In the genomic region with DNA sequence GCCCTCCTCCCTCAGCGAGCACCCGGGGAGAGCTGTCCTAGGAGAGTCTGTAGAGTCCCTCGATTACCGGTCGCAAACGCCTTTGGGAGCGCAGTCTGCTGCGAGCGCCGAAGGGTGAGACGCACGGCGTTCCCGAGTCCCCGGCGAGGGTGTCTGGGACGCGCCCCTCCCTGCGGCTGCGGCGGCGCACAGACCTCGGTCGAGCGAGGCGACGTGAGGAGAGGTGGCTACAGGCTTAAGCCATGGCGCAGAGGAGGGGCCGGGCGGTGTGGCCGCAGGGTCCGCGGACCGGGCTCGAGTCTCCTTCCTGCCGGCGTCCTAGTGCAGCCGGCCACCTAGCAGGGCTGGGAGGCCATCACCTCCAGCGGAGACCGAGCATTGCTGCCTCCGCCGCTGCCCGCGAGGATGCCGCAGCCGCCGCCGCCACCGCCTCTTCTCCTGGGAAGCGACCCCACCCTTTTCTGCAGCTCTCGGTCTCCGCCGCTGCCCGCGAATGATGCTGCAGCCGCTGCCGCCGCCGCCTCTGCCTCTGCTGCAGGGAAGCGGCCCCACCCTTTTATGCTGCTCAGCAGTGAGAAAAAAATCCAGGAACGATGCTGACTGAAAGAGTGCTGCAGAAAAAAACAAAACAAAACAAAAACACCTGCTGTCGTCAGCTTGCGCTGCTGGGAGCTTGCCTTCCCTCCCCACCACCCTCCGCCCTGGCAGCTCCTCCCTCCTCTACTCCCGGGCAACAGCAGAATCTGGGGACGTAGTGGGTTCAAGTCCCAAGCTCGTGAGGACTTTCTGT, we compare ENCODE assay signal across 8 cellular contexts. TPM values are rescaled to one million over a fixed set of nuclear protein-coding genes. Genes with fewer than 3 reads are reported as not detected.
DNase-seq lines count a peak whose midpoint lies in the region; ATAC-seq, FAIRE-seq and TF ChIP-seq lines count a peak whose summit lies in the region.

A gene (minus strand): TSS at position 531 of the 790 bp plus-strand sequence. CDS start 669 bp downstream, outside the sequence.

- H3K36me3 ChIP-seq in KMS-11 (ENCODE audit: insufficient read depth) (no peaks in the 10 kb centered on the region), uterus (no peaks in the 10 kb centered on the region)

- no peaks in the 10 kb centered on the region for H3K9me3 Mint-ChIP-seq in activated CD4-positive, alpha-beta memory T cell treated with anti-CD3 and anti-CD28 coated beads for 36 hours
- H3K9me3 Mint-ChIP-seq in natural killer cell treated with Interleukin-12 subunit alpha and Interleukin-12 subunit beta and Interleukin-15 and Interleukin-18, amount 100 ng/mL, for 72 hours, result no peaks in the 10 kb centered on the region

- CTCF ChIA-PET in activated CD4-positive, alpha-beta memory T cell treated with anti-CD3 and anti-CD28 coated beads for 36 hours (lab: Charles Lee), result no interaction called here

- intact Hi-C loops in activated CD4-positive, alpha-beta memory T cell treated with anti-CD3 and anti-CD28 coated beads for 36 hours (cut with micrococcal nuclease), result loop anchor here (2.0 kb wide), 1 partner anchor 14 kb away; no protein-coding TSS in a partner anchor
- intact Hi-C loops in uterus (cut with DNase I; ENCODE audit: low total_unique reads), result no loop called here

- H3K27me3 ChIP-seq in KMS-11 (ENCODE audit: insufficient read depth, low read depth) (peaks cover 7% of the 10 kb centered on the region; the same call in 1 of the 2 replicates), uterus (no peaks in the 10 kb centered on the region)

- peak within 1 kb of the TSS; percentile 76 for H3K4me3 Mint-ChIP-seq in activated CD4-positive, alpha-beta memory T cell treated with anti-CD3 and anti-CD28 coated beads for 36 hours
- H3K4me3 Mint-ChIP-seq in natural killer cell treated with Interleukin-12 subunit alpha and Interleukin-12 subunit beta and Interleukin-15 and Interleukin-18, amount 100 ng/mL, for 72 hours, result peak within 1 kb of the TSS; percentile 89

- H3K9me3 ChIP-seq in uterus, result no peaks in the 10 kb centered on the region

- H3K4me3 ChIP-seq in KMS-11 (IDR thresholded peaks at IDR 0.05; ENCODE audit: insufficient read depth, low read depth, low read length), result no peak within 1 kb of the TSS
- peak within 1 kb of the TSS; percentile 28 for H3K4me3 ChIP-seq in fibroblast of pulmonary artery (replicated peaks; ENCODE audit: low read depth, low read length)
- peak within 1 kb of the TSS; percentile 35 to 46 for H3K4me3 ChIP-seq in uterus

- peaks cover 64% of the 10 kb centered on the region for H3K27me3 Mint-ChIP-seq in activated CD4-positive, alpha-beta memory T cell treated with anti-CD3 and anti-CD28 coated beads for 36 hours
- peaks cover 48 to 70% of the 10 kb centered on the region in 2 donors for H3K27me3 Mint-ChIP-seq in natural killer cell treated with Interleukin-12 subunit alpha and Interleukin-12 subunit beta and Interleukin-15 and Interleukin-18, amount 100 ng/mL, for 72 hours

- no peak within 1 kb of the TSS for H3K9ac ChIP-seq in KMS-11

- H3K4me1 ChIP-seq in KMS-11 (ENCODE audit: low read depth, poor library complexity, severe bottlenecking), result no peaks in the 10 kb centered on the region
- peaks cover 0 to 5% of the 10 kb centered on the region in 2 donors for H3K4me1 ChIP-seq in uterus

- no peaks in the 10 kb centered on the region for H4K20me1 ChIP-seq in KMS-11 (ENCODE audit: insufficient read depth)

- H3K79me2 ChIP-seq in KMS-11 (ENCODE audit: insufficient read depth, low read depth), result no peaks in the 10 kb centered on the region

- H2AFZ ChIP-seq in KMS-11 (ENCODE audit: low read depth), result peak within 1 kb of the TSS; percentile 21; the same call in 1 of the 2 replicates

- peaks cover 19% of the 10 kb centered on the region for H3K4me1 Mint-ChIP-seq in activated CD4-positive, alpha-beta memory T cell treated with anti-CD3 and anti-CD28 coated beads for 36 hours (ENCODE audit: low read depth)
- peaks cover 11 to 14% of the 10 kb centered on the region in 2 donors for H3K4me1 Mint-ChIP-seq in natural killer cell treated with Interleukin-12 subunit alpha and Interleukin-12 subunit beta and Interleukin-15 and Interleukin-18, amount 100 ng/mL, for 72 hours (ENCODE audit: low read depth in 2 of 2)

- no peak for FAIRE-seq in D721Med (lab: Jason Lieb, UNC)

- peak; percentile 45 for DNase-seq in D721Med (ENCODE audit: insufficient read length, low spot score)
- peak; percentile 46 for DNase-seq in activated CD4-positive, alpha-beta memory T cell treated with anti-CD3 and anti-CD28 coated beads for 36 hours
- DNase-seq in fibroblast of pulmonary artery (ENCODE audit: low read depth), result no peak
- DNase-seq in natural killer cell treated with Interleukin-12 subunit alpha and Interleukin-12 subunit beta and Interleukin-15 and Interleukin-18, amount 100 ng/mL, for 72 hours (ENCODE audit: low spot score), result no peak
- DNase-seq in uterus, result peak in 1 of 2 donors; percentile 21

- H3K27ac ChIP-seq in KMS-11 (no peak within 1 kb of the TSS), uterus (peak within 1 kb of the TSS; percentile 47 to 77)

- H3K36me3 Mint-ChIP-seq in activated CD4-positive, alpha-beta memory T cell treated with anti-CD3 and anti-CD28 coated beads for 36 hours, result no peaks in the 10 kb centered on the region
- peaks cover 10% of the 10 kb centered on the region for H3K36me3 Mint-ChIP-seq in natural killer cell treated with Interleukin-12 subunit alpha and Interleukin-12 subunit beta and Interleukin-15 and Interleukin-18, amount 100 ng/mL, for 72 hours

- no peak for TF ChIP-seq POLR2A in uterus (IDR thresholded peaks at IDR 0.05)

- no peak for TF ChIP-seq CTCF in D721Med (IDR thresholded peaks at IDR 0.05; ENCODE audit: insufficient read depth, missing control alignments)
- TF ChIP-seq CTCF in KMS-11 (conservative IDR thresholded peaks at IDR 0.05; ENCODE audit: low read depth, low read length), result no peak
- no peak for TF ChIP-seq CTCF in fibroblast of pulmonary artery (IDR thresholded peaks at IDR 0.05; ENCODE audit: low read length, missing control alignments)
- TF ChIP-seq CTCF in uterus (IDR thresholded peaks at IDR 0.05), result no peak

- ATAC-seq in natural killer cell treated with Interleukin-12 subunit alpha and Interleukin-12 subunit beta and Interleukin-15 and Interleukin-18, amount 100 ng/mL, for 72 hours, result peak; percentile 48 to 55
- ATAC-seq in HG02884 (IDR thresholded peaks at IDR 0.05; ENCODE audit: unreplicated experiment), result no peak
- ATAC-seq in HG02798 (IDR thresholded peaks at IDR 0.05; ENCODE audit: poor library complexity, unreplicated experiment), result no peak

- H3K27ac Mint-ChIP-seq in activated CD4-positive, alpha-beta memory T cell treated with anti-CD3 and anti-CD28 coated beads for 36 hours, result no peak within 1 kb of the TSS
- no peak within 1 kb of the TSS for H3K27ac Mint-ChIP-seq in natural killer cell treated with Interleukin-12 subunit alpha and Interleukin-12 subunit beta and Interleukin-15 and Interleukin-18, amount 100 ng/mL, for 72 hours

- POLR2A ChIA-PET in activated CD4-positive, alpha-beta memory T cell treated with anti-CD3 and anti-CD28 coated beads for 36 hours (lab: Charles Lee), result no interaction called here

- H3K4me2 ChIP-seq in KMS-11, result peak within 1 kb of the TSS; percentile 14; the same call in 1 of the 2 replicates

RNA-seq across cellular contexts. Expression of the gene that starts here (rescaled TPM):
- total RNA-seq in activated CD4-positive, alpha-beta memory T cell treated with anti-CD3 and anti-CD28 coated beads for 36 hours, result under 1 TPM in 1 of 2 experiments, not detected in 1; 0.05 TPM
- total RNA-seq in natural killer cell treated with Interleukin-12 subunit alpha and Interleukin-12 subunit beta and Interleukin-15 and Interleukin-18, amount 100 ng/mL, for 72 hours, result under 1 TPM in 1 of 2 donors, not detected in 1; 0.14 TPM
- total RNA-seq in uterus, result 10 to 100 TPM in 3 of 4 donors, 1 to 10 TPM in 1; 7.9 to 22.1 (median 14.4) TPM

Comparison
In these comparisons a context has a peak if more than half of its experiments do, and no peak if none do; other contexts are left out.
1. RNA of the gene that starts here (total RNA-seq): 7.9 to 22.1 TPM in uterus; 0.14 TPM in natural killer cell treated with Interleukin-12 subunit alpha and Interleukin-12 subunit beta and Interleukin-15 and Interleukin-18, amount 100 ng/mL, for 72 hours and 0.05 TPM in activated CD4-positive, alpha-beta memory T cell treated with anti-CD3 and anti-CD28 coated beads for 36 hours; every median in the first group is over 4 times any median in the second.
2. Peak in DNase-seq in activated CD4-positive, alpha-beta memory T cell treated with anti-CD3 and anti-CD28 coated beads for 36 hours; RNA of the gene not detected or under 1 TPM.
3. Peak in ATAC-seq in natural killer cell treated with Interleukin-12 subunit alpha and Interleukin-12 subunit beta and Interleukin-15 and Interleukin-18, amount 100 ng/mL, for 72 hours; RNA of the gene not detected or under 1 TPM.